Comparison of ENCODE assay signal across 8 cellular contexts in the genomic region with DNA sequence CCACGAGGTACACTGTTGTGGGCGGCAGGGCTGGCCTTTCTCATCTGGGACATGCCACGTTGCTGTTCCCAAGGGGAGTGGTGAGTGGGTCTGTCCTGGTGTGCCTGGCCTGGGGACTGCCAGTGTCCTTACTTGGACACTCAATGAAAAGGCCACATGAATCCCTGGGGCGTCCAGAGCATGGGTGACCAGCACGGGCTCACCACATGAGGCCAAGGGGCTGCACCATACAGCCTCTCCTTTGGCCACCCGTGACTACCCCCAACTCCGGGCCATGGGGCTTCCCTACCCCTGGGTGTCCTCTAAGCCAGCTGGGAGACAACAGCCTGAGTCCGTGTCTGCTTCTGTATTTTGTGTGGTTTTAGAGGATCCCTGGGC. TPM values are rescaled to one million over a fixed set of nuclear protein-coding genes. Genes with fewer than 3 reads are reported as not detected.
DNase-seq lines count a peak whose midpoint lies in the region; ATAC-seq and TF ChIP-seq lines count a peak whose summit lies in the region.
"Had no signal": no experiment of that assay in that cellular context is flagged by ENCODE, and none has a peak within 500 bp of the region (broad histone marks: within the 10 kb centered on the region; RNA-seq: fewer than 3 reads in every experiment).

No MANE protein-coding gene starts in this region.

- TF ChIP-seq CTCF in PC-9 (conservative IDR thresholded peaks at IDR 0.05) = no peak
- TF ChIP-seq CTCF in natural killer cell (IDR thresholded peaks at IDR 0.05) = no peak

- H3K27ac ChIP-seq in PC-9 = 0 out of 2 replicates have a peak overlapping the region, but pooled peaks have one; percentile 9
- H3K27ac ChIP-seq in substantia nigra (ENCODE audit: low read depth, low read length, poor library complexity, severe bottlenecking) = peak overlapping the region; percentile 30
- H3K27ac ChIP-seq: gastroesophageal sphincter had no signal

- peaks cover 15 to 16% of the 10 kb centered on the region in 2 donors for H3K4me1 Mint-ChIP-seq in natural killer cell
- peaks cover 6% of the 10 kb centered on the region for H3K4me1 Mint-ChIP-seq in activated naive CD4-positive, alpha-beta T cell treated with anti-CD3 and anti-CD28 coated beads for 36 hours (ENCODE audit: low read depth)

- no peaks in the 10 kb centered on the region for H3K36me3 ChIP-seq in PC-9 (ENCODE audit: low read depth)
- no peaks in the 10 kb centered on the region for H3K36me3 ChIP-seq in endocrine pancreas (ENCODE audit: control insufficient read depth, insufficient read depth, low read length)

- H3K27me3 ChIP-seq in PC-9 (ENCODE audit: insufficient read depth, low read depth) = no peaks in the 10 kb centered on the region
- no peaks in the 10 kb centered on the region for H3K27me3 ChIP-seq in endocrine pancreas (ENCODE audit: control insufficient read depth, insufficient read depth, low read length)
- H3K27me3 ChIP-seq: gastroesophageal sphincter had no signal

- H3K4me1 ChIP-seq in PC-9 (replicated peaks; ENCODE audit: insufficient read depth) (peaks cover 15% of the 10 kb centered on the region), endocrine pancreas (ENCODE audit: control insufficient read depth, insufficient read depth, low read length) (no peaks in the 10 kb centered on the region)

- H3K4me3 ChIP-seq in PC-9 = no peak overlapping the region
- no peak overlapping the region for H3K4me3 ChIP-seq in endocrine pancreas (ENCODE audit: control insufficient read depth, insufficient read depth, low read length)
- H3K4me3 ChIP-seq: gastroesophageal sphincter had no signal

- H3K9me3 ChIP-seq in PC-9 (ENCODE audit: insufficient read depth, low read depth) = no peaks in the 10 kb centered on the region
- no peaks in the 10 kb centered on the region for H3K9me3 ChIP-seq in endocrine pancreas (ENCODE audit: control insufficient read depth, low read length)
- H3K9me3 ChIP-seq: gastroesophageal sphincter had no signal

- no peaks in the 10 kb centered on the region for H3K36me3 Mint-ChIP-seq in natural killer cell
- peaks cover 6% of the 10 kb centered on the region for H3K36me3 Mint-ChIP-seq in activated naive CD4-positive, alpha-beta T cell treated with anti-CD3 and anti-CD28 coated beads for 36 hours (ENCODE audit: low read depth)

- no peak overlapping the region for H3K27ac Mint-ChIP-seq in natural killer cell
- no peak overlapping the region for H3K27ac Mint-ChIP-seq in activated naive CD4-positive, alpha-beta T cell treated with anti-CD3 and anti-CD28 coated beads for 36 hours

- no peak for ATAC-seq in natural killer cell

- H2AFZ ChIP-seq in PC-9 = no peak overlapping the region

- H4K20me1 ChIP-seq in PC-9 (ENCODE audit: insufficient read depth) = no peaks in the 10 kb centered on the region

- H3K9me3 Mint-ChIP-seq in natural killer cell = no peaks in the 10 kb centered on the region
- no peaks in the 10 kb centered on the region for H3K9me3 Mint-ChIP-seq in activated naive CD4-positive, alpha-beta T cell treated with anti-CD3 and anti-CD28 coated beads for 36 hours

- peak overlapping the region; percentile 56 for H3K9ac ChIP-seq in endocrine pancreas (ENCODE audit: control insufficient read depth, insufficient read depth, low read length)

- no peak for DNase-seq in PC-9
- DNase-seq in substantia nigra (lab: John Stamatoyannopoulos, UW) = no peak
- no peak for DNase-seq in natural killer cell
- DNase-seq in activated naive CD4-positive, alpha-beta T cell treated with anti-CD3 and anti-CD28 coated beads for 36 hours = no peak
- DNase-seq: activated gamma-delta T cell, NCI-H1436 treated with DMSO at 0.1 percent for 48 hours had no signal

- H3F3A ChIP-seq in PC-9 (ENCODE audit: insufficient read depth, low read depth) = peaks cover 6% of the 10 kb centered on the region; the same call in 1 of the 2 replicates

- POLR2A ChIA-PET in PC-9 (lab: Charles Lee; ENCODE audit: unreplicated experiment) = no interaction called here

- CTCF ChIA-PET in PC-9 (lab: Charles Lee) = no interaction called here
- CTCF ChIA-PET in activated naive CD4-positive, alpha-beta T cell treated with anti-CD3 and anti-CD28 coated beads for 36 hours (lab: Charles Lee) = no interaction called here

- BruUV-seq in PC-9 (replicated peaks; lab: Mats Ljungman, UMichigan) = no TSS peak

- H3K27me3 Mint-ChIP-seq in natural killer cell (ENCODE audit: low read depth in 2 of 2) = no peaks in the 10 kb centered on the region
- H3K27me3 Mint-ChIP-seq in activated naive CD4-positive, alpha-beta T cell treated with anti-CD3 and anti-CD28 coated beads for 36 hours (ENCODE audit: low read depth) = no peaks in the 10 kb centered on the region

- peaks cover 15% of the 10 kb centered on the region; the same call in 1 of the 2 replicates for H3K79me2 ChIP-seq in PC-9 (ENCODE audit: low read depth)

- H3K4me3 Mint-ChIP-seq in natural killer cell = no peak overlapping the region
- no peak overlapping the region for H3K4me3 Mint-ChIP-seq in activated naive CD4-positive, alpha-beta T cell treated with anti-CD3 and anti-CD28 coated beads for 36 hours

- H3K4me2 ChIP-seq in PC-9 = peak overlapping the region; percentile 94; the same call in 1 of the 2 replicates

- intact Hi-C loops in PC-9 (cut with micrococcal nuclease; ENCODE audit: unreplicated experiment) (loop anchor here (2.0 to 10.0 kb wide), 2 partner anchors 155 to 323 kb away; a partner anchor contains a TSS), natural killer cell (cut with micrococcal nuclease) (no loop called here)
- intact Hi-C loops in activated naive CD4-positive, alpha-beta T cell treated with anti-CD3 and anti-CD28 coated beads for 36 hours (cut with micrococcal nuclease) = no loop called here

- H3K9me2 ChIP-seq in PC-9 (ENCODE audit: insufficient read depth) = no peaks in the 10 kb centered on the region

RNA-seq across cellular contexts. Expression of a gene that starts 20.2 kb away (rescaled TPM):
- 21.7 and 22.4 TPM in 2 replicates for total RNA-seq in PC-9 (2021)
- total RNA-seq in natural killer cell = 10 to 100 TPM; 23.5 to 37.3 (median 24.4) TPM
- total RNA-seq in activated naive CD4-positive, alpha-beta T cell treated with anti-CD3 and anti-CD28 coated beads for 36 hours = 10 to 100 TPM; 22.9 to 23.6 TPM

RNA-seq across cellular contexts. Expression of a gene that starts 20.3 kb away (rescaled TPM):
- 99.9 and 107 TPM in 2 replicates for total RNA-seq in PC-9 (2021)
- total RNA-seq in natural killer cell = 10 to 100 TPM; 37.5 to 56.2 (median 38.2) TPM
- total RNA-seq in activated naive CD4-positive, alpha-beta T cell treated with anti-CD3 and anti-CD28 coated beads for 36 hours = 10 to 100 TPM; 53.7 to 56.8 TPM

RNA-seq across cellular contexts. Expression of a gene that starts 54.8 kb away (rescaled TPM):
- total RNA-seq in PC-9 (2021) (15.6 and 21.0 TPM in 2 replicates), natural killer cell (10 to 100 TPM; 37.8 to 62.0 (median 38.7) TPM)
- 1 to 10 TPM; 2.0 to 2.6 TPM for total RNA-seq in activated naive CD4-positive, alpha-beta T cell treated with anti-CD3 and anti-CD28 coated beads for 36 hours

RNA-seq across cellular contexts. Expression of a gene that starts 59.1 kb away (rescaled TPM):
- 22.4 and 25.0 TPM in 2 replicates for total RNA-seq in PC-9 (2021)
- total RNA-seq in natural killer cell = 10 to 100 TPM; 33.3 to 53.0 (median 46.2) TPM
- total RNA-seq in activated naive CD4-positive, alpha-beta T cell treated with anti-CD3 and anti-CD28 coated beads for 36 hours = 10 to 100 TPM; 16.0 to 19.0 TPM
